Comparison of ENCODE assay signal across 10 cellular contexts in genomic region chr16:54911079-54911478, GRCh38. TPM values are rescaled to one million over a fixed set of nuclear protein-coding genes. Genes with fewer than 3 reads are reported as not detected.
"Had no signal": no experiment of that assay in that cellular context is flagged by ENCODE, and none has a peak within 500 bp of the region (broad histone marks: within the 10 kb centered on the region; RNA-seq: fewer than 3 reads in every experiment).

No MANE protein-coding gene starts in this region.

- H3K27ac Mint-ChIP-seq: HFFc6 had no signal

- H3K9me3 Mint-ChIP-seq: HFFc6 had no signal

- H3K4me1 Mint-ChIP-seq: IgD-negative memory B cell had no signal

- H3K36me3 ChIP-seq: HAP-1 had no signal

- H3K4me3 Mint-ChIP-seq: HFFc6, IgD-negative memory B cell had no signal

- ATAC-seq: HCT116, HepG2 had no signal

- H3K4me3 ChIP-seq: GM23248, HAP-1 had no signal

- H3K27ac ChIP-seq: GM23248, HL-60 had no signal

- H3K9me3 ChIP-seq: HAP-1 had no signal

- H3K4me1 ChIP-seq: HAP-1 had no signal

- DNase-seq: GM23248, GOT3, H7, HFFc6, KBM-7 had no signal

RNA-seq across cellular contexts. Expression of gene IRX5, which starts 19.6 kb away (rescaled TPM):
- total RNA-seq: HepG2 had no signal
- polyA plus RNA-seq: HepG2, IgD-negative memory B cell had no signal
